8 cellular contexts compared by ENCODE assay signal in genomic region chr2:218269900-218270720, GRCh38. TPM values are rescaled to one million over a fixed set of nuclear protein-coding genes. Genes with fewer than 3 reads are reported as not detected.
DNase-seq lines count a peak whose midpoint lies in the region; ATAC-seq, FAIRE-seq and TF ChIP-seq lines count a peak whose summit lies in the region.

Gene AAMP (minus strand): TSS chr2:218270137. CDS start chr2:218270086, 51 bp downstream.
Gene PNKD (plus strand): TSS chr2:218270519. CDS start chr2:218270536, 17 bp downstream.

- H4K20me1 ChIP-seq in OCI-LY7 (ENCODE audit: insufficient read depth, low read length) (no peaks in the 10 kb centered on the region), endothelial cell of umbilical vein (replicated peaks; ENCODE audit: control insufficient read depth, extremely low read depth, insufficient read depth, low read length) (no peaks in the 10 kb centered on the region)

- H3K4me1 ChIP-seq in OCI-LY7 (ENCODE audit: insufficient read depth, low read length, poor library complexity, severe bottlenecking) (peaks cover 23% of the 10 kb centered on the region), endothelial cell of umbilical vein (ENCODE audit: control insufficient read depth, extremely low read depth, insufficient read depth, low read length) (peaks cover 19% of the 10 kb centered on the region)

- H3K36me3 ChIP-seq in OCI-LY7 (ENCODE audit: insufficient read depth, low read length): peaks cover 42% of the 10 kb centered on the region
- peaks cover 10 to 38% of the 10 kb centered on the region in 2 experiments for H3K36me3 ChIP-seq in endothelial cell of umbilical vein (ENCODE audit: control insufficient read depth in 2 of 2, extremely low read depth in 1 of 2, insufficient read depth in 2 of 2, low read length in 2 of 2)

- BruUV-seq in OCI-LY7 (replicated peaks; lab: Mats Ljungman, UMichigan) (no TSS peak), endothelial cell of umbilical vein (replicated peaks; lab: Mats Ljungman, UMichigan) (no TSS peak)

- peak; percentile 98 for DNase-seq in D721Med (ENCODE audit: insufficient read length, low spot score)
- peak; percentile 97 for DNase-seq in HuH-7.5 (ENCODE audit: low spot score)
- DNase-seq in OCI-LY7 (ENCODE audit: low spot score): peak; percentile 100
- peak; percentile 100 for DNase-seq in activated T-cell treated with anti-CD3 and anti-CD28 coated beads for 1 hour (ENCODE audit: low read depth)
- DNase-seq in endothelial cell of umbilical vein (ENCODE audit: low read depth, low spot score): peak; percentile 100
- DNase-seq in midbrain (lab: John Stamatoyannopoulos, UW): peak; percentile 100
- peak; percentile 100 for DNase-seq in stimulated activated CD8-positive, alpha-beta memory T cell treated with anti-CD3 and anti-CD28 coated beads, Interleukin-2, amount 100 ng/mL, for 1 hour (ENCODE audit: low read depth in 2 of 2)

- ATAC-seq in GM21526 (IDR thresholded peaks at IDR 0.05; ENCODE audit: low FRiP score, unreplicated experiment): peak; percentile 82

- no peaks in the 10 kb centered on the region for H3K27me3 ChIP-seq in endothelial cell of umbilical vein (ENCODE audit: control insufficient read depth in 2 of 2, insufficient read depth in 2 of 2, low read length in 2 of 2)

- H3K79me2 ChIP-seq in OCI-LY7 (ENCODE audit: insufficient read depth, low read depth, low read length) (peaks cover 23% of the 10 kb centered on the region; the same call in 1 of the 2 replicates), endothelial cell of umbilical vein (ENCODE audit: control insufficient read depth, insufficient read depth, low read length) (peaks cover 7% of the 10 kb centered on the region)

- H3K27ac ChIP-seq in OCI-LY7 (ENCODE audit: low read depth, low read length, poor library complexity, severe bottlenecking) (peak within 1 kb of the TSS; percentile 44), endothelial cell of umbilical vein (ENCODE audit: insufficient read depth, low read depth, low read length) (peak within 1 kb of the TSS; percentile 65)

- POLR2A ChIA-PET in OCI-LY7 (lab: Charles Lee) (interaction anchor here (0.5 to 4.2 kb wide), 16 partner anchors 11 to 279 kb away, joined by 3 to 35 read pairs (median 4); no protein-coding TSS in a partner anchor), endothelial cell of umbilical vein (lab: Charles Lee) (interaction anchor here (0.7 to 1.4 kb wide), 6 partner anchors 8 to 54 kb away, joined by 3 to 6 read pairs (median 4); no protein-coding TSS in a partner anchor)

- peak; percentile 1 for TF ChIP-seq CTCF in D721Med (IDR thresholded peaks at IDR 0.05; ENCODE audit: insufficient read depth, missing control alignments)
- TF ChIP-seq CTCF in OCI-LY7 (conservative IDR thresholded peaks at IDR 0.05; ENCODE audit: low read length): 0 out of 2 replicates have a peak, but pooled peaks have one; percentile 24
- TF ChIP-seq CTCF in endothelial cell of umbilical vein (IDR thresholded peaks at IDR 0.05; ENCODE audit: extremely low read depth in 1 of 2, insufficient read depth in 1 of 2, low read depth in 1 of 2, low read length in 2 of 2): no peak

- H3K4me2 ChIP-seq in OCI-LY7 (ENCODE audit: low read length) (peak within 1 kb of the TSS; percentile 98), endothelial cell of umbilical vein (ENCODE audit: insufficient read depth, low read length) (peak within 1 kb of the TSS; percentile 93)

- dilution Hi-C loops in endothelial cell of umbilical vein (cut with MboI; ENCODE audit: extremely low pct_ligation_motif_present, low sequenced_read_pairs): no loop called here

- intact Hi-C loops in OCI-LY7 (cut with micrococcal nuclease; ENCODE audit: unreplicated experiment): loop anchor here (1.0 to 5.0 kb wide), 6 partner anchors 51 to 377 kb away; partner anchors contain the start of genes CNOT9, CXCR1 and USP37
- intact Hi-C loops in endothelial cell of umbilical vein (cut with micrococcal nuclease): loop anchor here (1.0 to 5.0 kb wide), 5 partner anchors 53 to 377 kb away; partner anchors contain the start of genes ARPC2, CNOT9 and USP37

- FAIRE-seq in D721Med (lab: Jason Lieb, UNC): no peak
- peak; percentile 99 for FAIRE-seq in endothelial cell of umbilical vein (lab: Jason Lieb, UNC)

- peak within 1 kb of the TSS; percentile 85 for H3K9ac ChIP-seq in endothelial cell of umbilical vein (replicated peaks; ENCODE audit: extremely low read depth, insufficient read depth, low read length)

- CTCF ChIA-PET in OCI-LY7 (lab: Charles Lee; ENCODE audit: unreplicated experiment) (interaction anchor here (0.5 to 0.6 kb wide), 2 partner anchors 29 to 130 kb away, joined by 3 read pairs; partner anchors contain the start of gene CTDSP1), endothelial cell of umbilical vein (lab: Charles Lee) (interaction anchor here (1.2 to 7.0 kb wide), 9 partner anchors 9 to 124 kb away, joined by 5 to 99 read pairs (median 10); partner anchors contain the start of genes CATIP, GPBAR1 and TMBIM1)

- H2AFZ ChIP-seq in OCI-LY7 (ENCODE audit: low read length): peak within 1 kb of the TSS; percentile 54; the same call in 1 of the 2 replicates
- H2AFZ ChIP-seq in endothelial cell of umbilical vein (ENCODE audit: low read depth, low read length): peak within 1 kb of the TSS; percentile 79

- peak; percentile 83 for TF ChIP-seq POLR2A in endothelial cell of umbilical vein (IDR thresholded peaks at IDR 0.05; ENCODE audit: low read depth, low read length)

- H3K9me3 ChIP-seq in OCI-LY7 (ENCODE audit: low read length) (no peaks in the 10 kb centered on the region), endothelial cell of umbilical vein (replicated peaks; ENCODE audit: control insufficient read depth, insufficient read depth, low read length) (no peaks in the 10 kb centered on the region)

- no peaks in the 10 kb centered on the region for H3K9me2 ChIP-seq in OCI-LY7 (ENCODE audit: insufficient read depth, low read length)

- H3K9me1 ChIP-seq in endothelial cell of umbilical vein (replicated peaks; ENCODE audit: control insufficient read depth, extremely low read depth, insufficient read depth, low read length): no peaks in the 10 kb centered on the region

- H3K4me3 ChIP-seq in OCI-LY7 (ENCODE audit: low read depth, low read length, poor library complexity, severe bottlenecking) (peak within 1 kb of the TSS; percentile 97), endothelial cell of umbilical vein (replicated peaks in 1 of 3; ENCODE audit: insufficient read depth in 1 of 3, low read depth in 1 of 3, low read length in 3 of 3) (peak within 1 kb of the TSS; percentile 87 to 92 (median 88))

TF ChIP-seq in endothelial cell of umbilical vein, 7 proteins besides CTCF, POLR2A, EP300 and RAD21:
- TF ChIP-seq FOS (IDR thresholded peaks at IDR 0.05; ENCODE audit: borderline replicate concordance, insufficient read depth, low read length) (no peak), MAX (IDR thresholded peaks at IDR 0.05; ENCODE audit: insufficient read depth, insufficient read length) (peak; percentile 32), POLR2AphosphoS5 (IDR thresholded peaks at IDR 0.05; ENCODE audit: insufficient read depth, low read depth, low read length) (peak; percentile 18)

RNA-seq across cellular contexts. Expression of gene AAMP, which starts in this region (rescaled TPM):
- 97.0 and 136 TPM in 2 replicates for total RNA-seq in OCI-LY7 (2014; rRNA removed; shearing (Covaris generic))
- total RNA-seq in OCI-LY7 (2022) (59.7 and 68.7 TPM in 2 replicates), endothelial cell of umbilical vein (59.7 and 69.3 TPM in 2 replicates)
- 84.4 and 99.0 TPM in 2 replicates for polyA plus RNA-seq in endothelial cell of umbilical vein
- 75.4 and 77.0 TPM in 2 replicates for polyA plus RNA-seq in endothelial cell of umbilical vein (2011; cell fraction: cytosol; rRNA removed)
- polyA plus RNA-seq in endothelial cell of umbilical vein (2011; cell fraction: nucleus; rRNA removed): 106 and 107 TPM in 2 replicates
- polyA plus RNA-seq in endothelial cell of umbilical vein (2012): 61.2 and 63.0 TPM in 2 replicates
- 44.1 and 48.6 TPM in 2 replicates for polyA minus RNA-seq in endothelial cell of umbilical vein
- 29.8 TPM for polyA minus RNA-seq in endothelial cell of umbilical vein (2011; cell fraction: cytosol; rRNA and poly(A)+ RNA removed)
- 18.0 and 19.7 TPM in 2 replicates for polyA minus RNA-seq in endothelial cell of umbilical vein (2011; cell fraction: nucleus; rRNA and poly(A)+ RNA removed)

RNA-seq across cellular contexts. Expression of gene PNKD, which starts in this region (rescaled TPM):
- 65.9 and 66.3 TPM in 2 replicates for total RNA-seq in OCI-LY7 (2014; rRNA removed; shearing (Covaris generic))
- total RNA-seq in OCI-LY7 (2022) (62.2 and 74.5 TPM in 2 replicates), endothelial cell of umbilical vein (56.1 and 56.6 TPM in 2 replicates)
- polyA plus RNA-seq in endothelial cell of umbilical vein: 88.3 and 98.9 TPM in 2 replicates
- 81.0 and 85.8 TPM in 2 replicates for polyA plus RNA-seq in endothelial cell of umbilical vein (2011; cell fraction: cytosol; rRNA removed)
- 38.6 and 41.8 TPM in 2 replicates for polyA plus RNA-seq in endothelial cell of umbilical vein (2011; cell fraction: nucleus; rRNA removed)
- polyA plus RNA-seq in endothelial cell of umbilical vein (2012): 67.0 and 68.1 TPM in 2 replicates
- polyA minus RNA-seq in endothelial cell of umbilical vein: 27.1 and 28.2 TPM in 2 replicates
- 10.1 TPM for polyA minus RNA-seq in endothelial cell of umbilical vein (2011; cell fraction: cytosol; rRNA and poly(A)+ RNA removed)
- polyA minus RNA-seq in endothelial cell of umbilical vein (2011; cell fraction: nucleus; rRNA and poly(A)+ RNA removed): 7.1 and 10.4 TPM in 2 replicates

Comparison
In these comparisons a context has a peak if more than half of its experiments do, and no peak if none do; other contexts are left out.
1. Peak in every context shown above with its lines: DNase-seq, ATAC-seq, H3K4me3 ChIP-seq and H3K27ac ChIP-seq.
2. CTCF ChIP-seq: peak in D721Med (single experiment) and OCI-LY7 (single experiment); none in endothelial cell of umbilical vein (0 of 2).